12 cellular contexts compared by ENCODE assay signal in the genomic region with DNA sequence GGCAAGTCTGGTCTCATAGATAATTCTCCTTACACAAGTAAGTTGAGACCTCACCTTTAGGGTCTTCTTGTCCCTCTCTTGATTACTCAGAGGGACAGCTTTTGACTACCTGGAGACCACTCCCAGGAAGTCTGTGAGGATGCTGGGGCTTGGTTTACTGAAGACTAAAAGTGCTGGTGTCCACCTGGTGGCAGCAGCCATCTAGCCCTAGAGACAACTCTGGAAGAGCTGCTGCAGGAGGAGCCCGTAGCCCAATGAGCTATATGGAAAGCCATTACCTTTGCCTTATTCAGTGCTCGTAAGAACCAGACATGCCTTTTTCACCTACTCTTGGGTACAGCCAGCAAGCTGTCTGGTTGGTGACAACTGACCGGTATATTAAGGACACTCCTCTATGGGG. TPM values are rescaled to one million over a fixed set of nuclear protein-coding genes. Genes with fewer than 3 reads are reported as not detected.
A peak's percentile ranks its signal among the peaks of the same experiment; 100 is the strongest.
DNase-seq lines count a peak whose midpoint lies in the region; ATAC-seq, FAIRE-seq and TF ChIP-seq lines count a peak whose summit lies in the region.
"Had no signal": no experiment of that assay in that cellular context is flagged by ENCODE, and none has a peak within 500 bp of the region (broad histone marks: within the 10 kb centered on the region; RNA-seq: fewer than 3 reads in every experiment).

No MANE protein-coding gene starts in this region.

- TF ChIP-seq CTCF in Calu3 (IDR thresholded peaks at IDR 0.05; ENCODE audit: unreplicated experiment) (no peak), WI38 (IDR thresholded peaks at IDR 0.05; ENCODE audit: low read depth, low read length) (0 out of 2 replicates have a peak, but pooled peaks have one; percentile 15)

- peak; percentile 13 for DNase-seq in Calu3
- DNase-seq in left colon, result no peak
- DNase-seq in activated T-cell treated with anti-CD3 and anti-CD28 coated beads, Interleukin-2, amount 50 U/mL, for 24 hours, result no peak
- DNase-seq in H54 (ENCODE audit: insufficient read length, low spot score), result no peak
- no peak for DNase-seq in epidermal melanocyte (ENCODE audit: insufficient read length, low spot score)

- H3K9me3 Mint-ChIP-seq in Calu3 (ENCODE audit: low read depth, unreplicated experiment), result peaks cover 3% of the 10 kb centered on the region
- no peaks in the 10 kb centered on the region for H3K9me3 Mint-ChIP-seq in activated T-cell treated with anti-CD3 and anti-CD28 coated beads, Interleukin-2, amount 50 U/mL, for 24 hours
- H3K9me3 Mint-ChIP-seq: activated CD4-positive, alpha-beta T cell treated with anti-CD3 and anti-CD28 coated beads, Interleukin-2, amount 10 ng/mL, durations not matched to agents 24 days and 14 days had no signal

- FAIRE-seq in H54 (lab: Jason Lieb, UNC), result no peak

- H3K4me1 Mint-ChIP-seq in Calu3 (ENCODE audit: low read depth, unreplicated experiment), result peaks cover 18% of the 10 kb centered on the region
- H3K4me1 Mint-ChIP-seq in activated T-cell treated with anti-CD3 and anti-CD28 coated beads, Interleukin-2, amount 50 U/mL, for 24 hours (ENCODE audit: low read depth), result peaks cover 14% of the 10 kb centered on the region

- no peak overlapping the region for H3K4me3 ChIP-seq in WI38 (ENCODE audit: low read depth, low read length)
- H3K4me3 ChIP-seq: skin epidermis, thoracic aorta had no signal

- no peak overlapping the region for H3K27ac Mint-ChIP-seq in Calu3 (ENCODE audit: unreplicated experiment)
- no peak overlapping the region for H3K27ac Mint-ChIP-seq in activated T-cell treated with anti-CD3 and anti-CD28 coated beads, Interleukin-2, amount 50 U/mL, for 24 hours
- H3K27ac Mint-ChIP-seq: activated CD4-positive, alpha-beta T cell treated with anti-CD3 and anti-CD28 coated beads, Interleukin-2, amount 10 ng/mL, durations not matched to agents 24 days and 14 days had no signal

- H3K27me3 Mint-ChIP-seq in Calu3 (ENCODE audit: unreplicated experiment), result no peaks in the 10 kb centered on the region
- peaks cover 4% of the 10 kb centered on the region for H3K27me3 Mint-ChIP-seq in activated T-cell treated with anti-CD3 and anti-CD28 coated beads, Interleukin-2, amount 50 U/mL, for 24 hours

- CTCF ChIA-PET in Calu3 (lab: Charles Lee), result interaction anchor here (0.7 to 1.8 kb wide), 12 partner anchors 34 to 476 kb away, joined by 3 to 79 read pairs (median 6); partner anchors contain the start of gene FAM200B

- ATAC-seq in HG02642 (IDR thresholded peaks at IDR 0.05; ENCODE audit: poor library complexity, unreplicated experiment), result peak; percentile 6
- peak; percentile 23 for ATAC-seq in left colon
- ATAC-seq in HG02763 (IDR thresholded peaks at IDR 0.05; ENCODE audit: unreplicated experiment), result no peak

- no peak overlapping the region for H3K4me3 Mint-ChIP-seq in Calu3 (ENCODE audit: low read depth, unreplicated experiment)
- H3K4me3 Mint-ChIP-seq in activated T-cell treated with anti-CD3 and anti-CD28 coated beads, Interleukin-2, amount 50 U/mL, for 24 hours, result no peak overlapping the region
- H3K4me3 Mint-ChIP-seq: activated CD4-positive, alpha-beta T cell treated with anti-CD3 and anti-CD28 coated beads, Interleukin-2, amount 10 ng/mL, durations not matched to agents 24 days and 14 days; neural crest cell had no signal

- BruUV-seq in Calu3 (replicated peaks; lab: Mats Ljungman, UMichigan), result no TSS peak

- intact Hi-C loops in Calu3 (cut with micrococcal nuclease; ENCODE audit: unreplicated experiment), result loop anchor here (1.0 to 2.0 kb wide), 5 partner anchors 45 to 476 kb away; no protein-coding TSS in a partner anchor
- intact Hi-C loops in left colon (cut with DNase I, micrococcal nuclease), result loop anchor here in 1 of 2 donors (5.0 to 10.0 kb wide), 3 partner anchors 71 to 481 kb away; no protein-coding TSS in a partner anchor

- no peaks in the 10 kb centered on the region for H3K36me3 Mint-ChIP-seq in Calu3 (ENCODE audit: insufficient read depth, unreplicated experiment)
- H3K36me3 Mint-ChIP-seq in activated T-cell treated with anti-CD3 and anti-CD28 coated beads, Interleukin-2, amount 50 U/mL, for 24 hours (ENCODE audit: low read depth), result no peaks in the 10 kb centered on the region

- TF ChIP-seq POLR2A in H54 (IDR thresholded peaks at IDR 0.05; ENCODE audit: low read depth, low read length), result no peak

RNA-seq across cellular contexts. Expression of gene FGFBP2, which starts 7.3 kb away (rescaled TPM):
- total RNA-seq in Calu3 (2022) (not detected in 2 replicates), left colon (under 1 TPM; 0.49 to 0.75 TPM)
- total RNA-seq: thoracic aorta had no signal

RNA-seq across cellular contexts. Expression of gene FGFBP1, which starts 17.1 kb away (rescaled TPM):
- total RNA-seq in Calu3 (2022) (5.0 and 8.4 TPM in 2 replicates), left colon (10 to 100 TPM; 39.8 to 82.8 TPM)
- total RNA-seq: activated CD4-positive, alpha-beta T cell treated with anti-CD3 and anti-CD28 coated beads, Interleukin-2, amount 10 ng/mL, durations not matched to agents 24 days and 14 days; neural crest cell; thoracic aorta had no signal
